ENCODE assay signal across 34 cellular contexts in the genomic region with DNA sequence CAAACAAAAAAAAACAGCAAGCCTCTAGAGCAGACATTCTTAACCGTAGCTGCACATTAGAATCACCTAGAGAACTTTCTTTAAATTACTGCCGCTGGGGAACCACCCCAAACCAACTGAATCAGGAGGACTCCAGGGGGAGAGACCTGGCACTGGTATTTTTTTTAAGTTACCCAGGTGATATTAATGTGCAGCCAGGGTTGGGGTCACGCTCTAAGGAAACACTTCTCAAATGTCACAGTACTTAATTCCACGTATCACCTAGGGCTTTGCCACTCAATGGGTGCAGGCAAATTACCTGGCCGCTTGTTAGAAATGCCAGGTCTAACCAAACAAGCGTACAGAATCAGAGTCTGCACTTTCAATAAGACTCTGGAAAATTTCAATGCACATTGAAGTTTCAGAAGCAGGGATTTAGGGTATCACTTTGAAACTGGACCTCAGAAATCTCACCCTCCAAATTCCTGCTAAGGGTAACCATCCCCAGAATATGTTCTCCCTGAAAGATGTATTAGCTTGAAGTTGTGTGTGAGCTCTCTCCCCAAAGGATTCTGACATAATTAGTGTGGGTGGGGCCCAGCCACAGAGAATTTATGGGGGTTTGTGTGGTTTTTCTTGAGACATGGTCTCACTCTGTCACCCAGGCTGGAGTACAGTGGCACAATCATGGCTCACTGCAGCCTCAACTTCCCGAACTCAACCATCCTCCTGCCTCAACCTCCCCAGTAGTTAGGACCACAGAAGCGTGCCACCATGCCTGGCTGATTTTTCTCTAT. TPM values are rescaled to one million over a fixed set of nuclear protein-coding genes. Genes with fewer than 3 reads are reported as not detected.
DNase-seq lines count a peak whose midpoint lies in the region; FAIRE-seq and TF ChIP-seq lines count a peak whose summit lies in the region.
"Had no signal": no experiment of that assay in that cellular context is flagged by ENCODE, and none has a peak within 500 bp of the region (broad histone marks: within the 10 kb centered on the region; RNA-seq: fewer than 3 reads in every experiment).

No MANE protein-coding gene starts in this region.

- no peak for DNase-seq in activated CD4-positive, alpha-beta memory T cell treated with anti-CD3 and anti-CD28 coated beads for 36 hours
- no peak for DNase-seq in activated CD4-positive, alpha-beta memory T cell treated with anti-CD3 and anti-CD28 coated beads, Interleukin-2, amount 10 ng/mL, durations not matched to agents 7 days and 5 days
- DNase-seq in GM06990 (ENCODE audit: extremely low read depth, insufficient read length) (peak; percentile 25), GM12892 (ENCODE audit: insufficient read length) (no peak), left kidney (ENCODE audit: low read depth, low spot score) (peak; percentile 29), HuH-7 (ENCODE audit: low spot score) (no peak)
- no peak for DNase-seq in central memory CD4-positive, alpha-beta T cell
- DNase-seq in CD8-positive, alpha-beta memory T cell: no peak
- DNase-seq: C1 segment of cervical spinal cord; CD8-positive, alpha-beta T cell; DMS 273 treated with DMSO at 0.1 percent for 48 hours; DMS79; EL; GDM1; HFFc6; MV-4-11; NCI-H1105; NCI-H1436 treated with DMSO at 0.1 percent for 48 hours; NCI-H1930; NCI-H2171; NCI-H226; NCI-H510A; NCI-H82; Right ventricle myocardium superior; RPMI8226 had no signal

- no peaks in the 10 kb centered on the region for H3K36me3 Mint-ChIP-seq in activated CD4-positive, alpha-beta memory T cell treated with anti-CD3 and anti-CD28 coated beads for 36 hours
- no peaks in the 10 kb centered on the region for H3K36me3 Mint-ChIP-seq in activated CD4-positive, alpha-beta memory T cell treated with anti-CD3 and anti-CD28 coated beads, Interleukin-2, amount 10 ng/mL, durations not matched to agents 7 days and 5 days (ENCODE audit: low read depth)
- H3K36me3 Mint-ChIP-seq in CD8-positive, alpha-beta memory T cell: no peaks in the 10 kb centered on the region
- H3K36me3 Mint-ChIP-seq: CD8-positive, alpha-beta T cell had no signal

- peaks cover 25% of the 10 kb centered on the region for H3K27me3 Mint-ChIP-seq in activated CD4-positive, alpha-beta memory T cell treated with anti-CD3 and anti-CD28 coated beads for 36 hours
- no peaks in the 10 kb centered on the region for H3K27me3 Mint-ChIP-seq in activated CD4-positive, alpha-beta memory T cell treated with anti-CD3 and anti-CD28 coated beads, Interleukin-2, amount 10 ng/mL, durations not matched to agents 7 days and 5 days
- peaks cover 7 to 23% of the 10 kb centered on the region in 2 donors for H3K27me3 Mint-ChIP-seq in CD8-positive, alpha-beta memory T cell

- intact Hi-C loops in activated CD4-positive, alpha-beta memory T cell treated with anti-CD3 and anti-CD28 coated beads for 36 hours (cut with micrococcal nuclease): no loop called here

- H3K4me3 Mint-ChIP-seq in activated CD4-positive, alpha-beta memory T cell treated with anti-CD3 and anti-CD28 coated beads for 36 hours: no peak overlapping the region
- no peak overlapping the region for H3K4me3 Mint-ChIP-seq in activated CD4-positive, alpha-beta memory T cell treated with anti-CD3 and anti-CD28 coated beads, Interleukin-2, amount 10 ng/mL, durations not matched to agents 7 days and 5 days
- no peak overlapping the region for H3K4me3 Mint-ChIP-seq in CD8-positive, alpha-beta memory T cell
- H3K4me3 Mint-ChIP-seq: CD8-positive, alpha-beta T cell; GM23338; HFFc6 had no signal

- peaks cover 1% of the 10 kb centered on the region; the same call in 1 of the 2 replicates for H3K36me3 ChIP-seq in GM06990 (ENCODE audit: control insufficient read depth, insufficient read depth, low read length)
- H3K36me3 ChIP-seq in CD8-positive, alpha-beta memory T cell (ENCODE audit: insufficient read depth, low read length): no peaks in the 10 kb centered on the region
- H3K36me3 ChIP-seq: HAP-1, SJSA1 had no signal

- no peaks in the 10 kb centered on the region for H3K4me1 ChIP-seq in CD8-positive, alpha-beta memory T cell (ENCODE audit: insufficient read depth, low read length)
- H3K4me1 ChIP-seq: A549, HAP-1, SJSA1 had no signal

- H3K9me3 ChIP-seq in CD8-positive, alpha-beta memory T cell (ENCODE audit: low read length): no peaks in the 10 kb centered on the region
- H3K9me3 ChIP-seq: A549, HAP-1, SJSA1 had no signal

- H3K9me3 Mint-ChIP-seq in activated CD4-positive, alpha-beta memory T cell treated with anti-CD3 and anti-CD28 coated beads for 36 hours: peaks cover 4% of the 10 kb centered on the region
- peaks cover 8% of the 10 kb centered on the region for H3K9me3 Mint-ChIP-seq in activated CD4-positive, alpha-beta memory T cell treated with anti-CD3 and anti-CD28 coated beads, Interleukin-2, amount 10 ng/mL, durations not matched to agents 7 days and 5 days
- peaks cover 0 to 6% (median 2%) of the 10 kb centered on the region in 5 donors for H3K9me3 Mint-ChIP-seq in CD8-positive, alpha-beta memory T cell
- H3K9me3 Mint-ChIP-seq: CD8-positive, alpha-beta T cell had no signal

- no peaks in the 10 kb centered on the region for H3K27me3 ChIP-seq in GM06990 (replicated peaks; ENCODE audit: control insufficient read depth, insufficient read depth, low read length)
- H3K27me3 ChIP-seq in CD8-positive, alpha-beta memory T cell (ENCODE audit: insufficient read depth, low read length, poor library complexity, severe bottlenecking): no peaks in the 10 kb centered on the region
- H3K27me3 ChIP-seq: SJSA1 had no signal

- peak; percentile 46 for FAIRE-seq in GM12892 (lab: Jason Lieb, UNC)
- FAIRE-seq: A549, HepG2, K562 had no signal

- peaks cover 1% of the 10 kb centered on the region for H3K4me1 Mint-ChIP-seq in activated CD4-positive, alpha-beta memory T cell treated with anti-CD3 and anti-CD28 coated beads for 36 hours (ENCODE audit: low read depth)
- H3K4me1 Mint-ChIP-seq in activated CD4-positive, alpha-beta memory T cell treated with anti-CD3 and anti-CD28 coated beads, Interleukin-2, amount 10 ng/mL, durations not matched to agents 7 days and 5 days: peaks cover 3% of the 10 kb centered on the region
- H3K4me1 Mint-ChIP-seq in CD8-positive, alpha-beta memory T cell: no peaks in the 10 kb centered on the region
- H3K4me1 Mint-ChIP-seq: GM23338 had no signal

- peak overlapping the region; percentile 69 for H3K27ac Mint-ChIP-seq in activated CD4-positive, alpha-beta memory T cell treated with anti-CD3 and anti-CD28 coated beads for 36 hours
- no peak overlapping the region for H3K27ac Mint-ChIP-seq in activated CD4-positive, alpha-beta memory T cell treated with anti-CD3 and anti-CD28 coated beads, Interleukin-2, amount 10 ng/mL, durations not matched to agents 7 days and 5 days
- H3K27ac Mint-ChIP-seq in CD8-positive, alpha-beta memory T cell: no peak overlapping the region
- H3K27ac Mint-ChIP-seq: CD8-positive, alpha-beta T cell; GM23338; HFFc6 had no signal

- POLR2A ChIA-PET in activated CD4-positive, alpha-beta memory T cell treated with anti-CD3 and anti-CD28 coated beads for 36 hours (lab: Charles Lee): no interaction called here
- POLR2A ChIA-PET in activated CD4-positive, alpha-beta memory T cell treated with anti-CD3 and anti-CD28 coated beads, Interleukin-2, amount 10 ng/mL, durations not matched to agents 7 days and 5 days (lab: Charles Lee): no interaction called here
- POLR2A ChIA-PET in CD8-positive, alpha-beta memory T cell (lab: Charles Lee): no interaction called here

- 0 out of 2 replicates have a peak, but pooled peaks have one; percentile 8 for TF ChIP-seq POLR2A in GM12892 (IDR thresholded peaks at IDR 0.05; ENCODE audit: low read depth, low read length)

- no peak overlapping the region for H3K4me3 ChIP-seq in GM06990 (replicated peaks; ENCODE audit: low read depth, low read length)
- no peak overlapping the region for H3K4me3 ChIP-seq in CD8-positive, alpha-beta memory T cell (ENCODE audit: low read length)
- H3K4me3 ChIP-seq: A549, GM23338, HAP-1, K562, SJSA1 had no signal

- CTCF ChIA-PET in activated CD4-positive, alpha-beta memory T cell treated with anti-CD3 and anti-CD28 coated beads for 36 hours (lab: Charles Lee): interaction anchor here (0.7 kb wide), 1 partner anchor 92 kb away, joined by 3 read pairs; no protein-coding TSS in a partner anchor
- CTCF ChIA-PET in activated CD4-positive, alpha-beta memory T cell treated with anti-CD3 and anti-CD28 coated beads, Interleukin-2, amount 10 ng/mL, durations not matched to agents 7 days and 5 days (lab: Charles Lee): no interaction called here
- CTCF ChIA-PET in CD8-positive, alpha-beta memory T cell (lab: Charles Lee): no interaction called here

- TF ChIP-seq CTCF in GM06990 (IDR thresholded peaks at IDR 0.05; ENCODE audit: insufficient read depth, low read length, poor library complexity, severe bottlenecking): no peak

- no peak overlapping the region for H3K27ac ChIP-seq in CD8-positive, alpha-beta memory T cell (ENCODE audit: low read depth, low read length)
- H3K27ac ChIP-seq: A549, SJSA1 had no signal

RNA-seq across cellular contexts. Expression of gene ISX, which starts 12.7 kb away (rescaled TPM):
- total RNA-seq in activated CD4-positive, alpha-beta memory T cell treated with anti-CD3 and anti-CD28 coated beads for 36 hours: not detected
- not detected for total RNA-seq in activated CD4-positive, alpha-beta memory T cell treated with anti-CD3 and anti-CD28 coated beads, Interleukin-2, amount 10 ng/mL, durations not matched to agents 7 days and 5 days
- polyA plus RNA-seq in GM12892 (2012; ENCODE audit: missing spikeins): 0.61 TPM
- total RNA-seq in CD8-positive, alpha-beta memory T cell: not detected
- not detected for polyA plus RNA-seq in CD8-positive, alpha-beta memory T cell
- total RNA-seq: CD8-positive, alpha-beta T cell; GM23338; HFFc6; HT1080; LHCN-M2; MCF 10A; Right ventricle myocardium superior; SJSA1 had no signal
- polyA plus RNA-seq: A549, GM23338 had no signal

Comparison
In these comparisons a context has a peak if more than half of its experiments do, and no peak if none do; other contexts are left out.
1. DNase-seq: peak in GM06990 (single experiment) and left kidney (single experiment); none in activated CD4-positive, alpha-beta memory T cell treated with anti-CD3 and anti-CD28 coated beads for 36 hours (single experiment), activated CD4-positive, alpha-beta memory T cell treated with anti-CD3 and anti-CD28 coated beads, Interleukin-2, amount 10 ng/mL, durations not matched to agents 7 days and 5 days (single experiment), GM12892 (single experiment), central memory CD4-positive, alpha-beta T cell (single experiment), CD8-positive, alpha-beta memory T cell (0 of 5) and HuH-7 (single experiment).